In the genomic region with DNA sequence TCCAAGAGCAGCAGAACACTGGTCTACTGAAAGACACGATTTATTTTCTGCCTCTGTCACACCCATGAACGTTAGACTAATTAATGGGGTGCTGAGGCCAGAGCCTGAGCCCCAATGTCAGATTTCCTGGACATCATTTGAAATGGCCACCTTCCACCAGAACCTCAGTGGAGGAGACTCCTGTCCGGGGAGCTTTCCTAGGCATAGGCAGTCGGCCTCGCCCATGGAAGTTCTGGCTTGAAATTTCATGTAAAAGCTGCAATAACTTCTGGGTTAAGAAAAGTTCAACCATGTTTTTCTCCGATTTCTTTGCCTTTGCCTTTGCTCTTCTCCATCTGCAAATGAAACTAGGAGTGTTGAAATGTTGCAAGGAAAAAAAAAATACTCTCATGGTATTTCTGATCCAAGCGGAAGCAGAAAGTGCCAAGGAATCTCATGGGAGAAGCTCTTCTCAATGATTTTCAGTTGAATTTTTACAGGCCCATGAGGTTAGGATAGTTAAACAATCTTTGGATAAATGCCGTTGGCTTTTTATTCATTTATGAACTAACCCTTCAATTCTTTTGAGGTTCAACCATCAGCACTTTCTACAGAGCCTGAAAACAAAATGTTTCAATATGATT, we compare ENCODE assay signal across 21 cellular contexts.
DNase-seq lines count a peak whose midpoint lies in the region; ATAC-seq and TF ChIP-seq lines count a peak whose summit lies in the region.
"Had no signal": no experiment of that assay in that cellular context is flagged by ENCODE, and none has a peak within 500 bp of the region (broad histone marks: within the 10 kb centered on the region; RNA-seq: fewer than 3 reads in every experiment).

No MANE protein-coding gene starts in this region.

- H3K27me3 ChIP-seq in SJCRH30 (no peaks in the 10 kb centered on the region), right cardiac atrium (ENCODE audit: control insufficient read depth, insufficient read depth) (no peaks in the 10 kb centered on the region), sigmoid colon (no peaks in the 10 kb centered on the region)

- TF ChIP-seq CTCF in sigmoid colon (IDR thresholded peaks at IDR 0.05) = no peak

- no peaks in the 10 kb centered on the region for H3K9me3 Mint-ChIP-seq in stimulated activated naive B cell treated with anti-CD40 and anti-IgM and Interleukin-4, amounts not matched to agents 10 μg/mL and 1 μg/mL and 100 μg/mL, for 72 hours
- H3K9me3 Mint-ChIP-seq: IgD-negative memory B cell had no signal

- H3K27ac ChIP-seq in SJCRH30 = peak overlapping the region; percentile 63
- H3K27ac ChIP-seq in right cardiac atrium (ENCODE audit: low read length) = peak overlapping the region; percentile 51
- H3K27ac ChIP-seq in sigmoid colon = peak overlapping the region; percentile 23 to 52 (median 50)
- H3K27ac ChIP-seq: PC-9 had no signal

- H3K9me3 ChIP-seq in SJCRH30 (replicated peaks) (no peaks in the 10 kb centered on the region), right cardiac atrium (ENCODE audit: control insufficient read depth, low read length) (no peaks in the 10 kb centered on the region), sigmoid colon (no peaks in the 10 kb centered on the region)

- peak; percentile 61 to 82 for ATAC-seq in right cardiac atrium
- no peak for ATAC-seq in stimulated activated naive B cell treated with anti-CD40 and anti-IgM and Interleukin-4, amounts not matched to agents 10 μg/mL and 1 μg/mL and 100 μg/mL, for 72 hours (replicated peaks)
- ATAC-seq in GM21367 (IDR thresholded peaks at IDR 0.05; ENCODE audit: unreplicated experiment) = no peak
- ATAC-seq: HCT116 had no signal

- no peak overlapping the region for H3K27ac Mint-ChIP-seq in stimulated activated naive B cell treated with anti-CD40 and anti-IgM and Interleukin-4, amounts not matched to agents 10 μg/mL and 1 μg/mL and 100 μg/mL, for 72 hours
- H3K27ac Mint-ChIP-seq: B cell, IgD-negative memory B cell had no signal

- no peaks in the 10 kb centered on the region for H3K27me3 Mint-ChIP-seq in stimulated activated naive B cell treated with anti-CD40 and anti-IgM and Interleukin-4, amounts not matched to agents 10 μg/mL and 1 μg/mL and 100 μg/mL, for 72 hours
- H3K27me3 Mint-ChIP-seq: B cell, IgD-negative memory B cell had no signal

- H3K4me1 ChIP-seq in SJCRH30 (no peaks in the 10 kb centered on the region; the same call in 1 of the 2 replicates), right cardiac atrium (ENCODE audit: control insufficient read depth, insufficient read depth, low read length) (no peaks in the 10 kb centered on the region), sigmoid colon (no peaks in the 10 kb centered on the region)

- H3K36me3 ChIP-seq in SJCRH30 = no peaks in the 10 kb centered on the region
- H3K36me3 ChIP-seq in sigmoid colon = no peaks in the 10 kb centered on the region

- no peaks in the 10 kb centered on the region for H3K36me3 Mint-ChIP-seq in stimulated activated naive B cell treated with anti-CD40 and anti-IgM and Interleukin-4, amounts not matched to agents 10 μg/mL and 1 μg/mL and 100 μg/mL, for 72 hours
- H3K36me3 Mint-ChIP-seq: CD14-positive monocyte, IgD-negative memory B cell had no signal

- DNase-seq in SJCRH30 (peak in 1 of 2 experiments; percentile 2), fibroblast of the conjunctiva (ENCODE audit: low read depth) (peak; percentile 5), right cardiac atrium (peak in 2 of 3 donors; percentile 62 to 79), sigmoid colon (no peak), posterior cingulate gyrus (no peak)
- no peak for DNase-seq in stimulated activated naive B cell treated with anti-CD40 and anti-IgM and Interleukin-4, amounts not matched to agents 10 μg/mL and 1 μg/mL and 100 μg/mL, for 72 hours
- DNase-seq: GOT3, NCI-H1105, NCI-H146, NCI-H2029, NCI-H2227 treated with DMSO at 0.1 percent for 48 hours, NCI-H510A, NCI-H748 treated with DMSO at 0.1 percent for 48 hours, PC-9, RPMI8226, SIG-M5 had no signal

- H3K4me3 ChIP-seq in SJCRH30 = no peak overlapping the region
- H3K4me3 ChIP-seq in right cardiac atrium (ENCODE audit: low read length) = no peak overlapping the region
- H3K4me3 ChIP-seq in sigmoid colon = no peak overlapping the region
- H3K4me3 ChIP-seq: PC-9 had no signal

- H3K4me1 Mint-ChIP-seq in stimulated activated naive B cell treated with anti-CD40 and anti-IgM and Interleukin-4, amounts not matched to agents 10 μg/mL and 1 μg/mL and 100 μg/mL, for 72 hours = no peaks in the 10 kb centered on the region
- H3K4me1 Mint-ChIP-seq: B cell, CD14-positive monocyte, IgD-negative memory B cell had no signal

- H3K4me3 Mint-ChIP-seq in stimulated activated naive B cell treated with anti-CD40 and anti-IgM and Interleukin-4, amounts not matched to agents 10 μg/mL and 1 μg/mL and 100 μg/mL, for 72 hours = no peak overlapping the region
- H3K4me3 Mint-ChIP-seq: B cell, CD14-positive monocyte had no signal

- intact Hi-C loops in right cardiac atrium (cut with DNase I) (no loop called here), sigmoid colon (cut with DNase I) (no loop called here), posterior cingulate gyrus (cut with DNase I) (no loop called here)

- TF ChIP-seq POLR2A in sigmoid colon (IDR thresholded peaks at IDR 0.05) = no peak

- 53% methylated on average over 8 of the region's 8 CpGs for WGBS in right cardiac atrium
- WGBS in sigmoid colon, 2 donors = 73 to 74% methylated on average over 8 of the region's 8 CpGs

- TF ChIP-seq EP300 in sigmoid colon (IDR thresholded peaks at IDR 0.05) = no peak

Comparison
In these comparisons a context has a peak if more than half of its experiments do, and no peak if none do; other contexts are left out.
1. DNase-seq: peak in fibroblast of the conjunctiva (single experiment) and right cardiac atrium (2 of 3); none in sigmoid colon (single experiment), posterior cingulate gyrus (0 of 10) and stimulated activated naive B cell treated with anti-CD40 and anti-IgM and Interleukin-4, amounts not matched to agents 10 μg/mL and 1 μg/mL and 100 μg/mL, for 72 hours (single experiment).
2. ATAC-seq: peak in right cardiac atrium (2 of 2); none in stimulated activated naive B cell treated with anti-CD40 and anti-IgM and Interleukin-4, amounts not matched to agents 10 μg/mL and 1 μg/mL and 100 μg/mL, for 72 hours (0 of 2) and GM21367 (single experiment).
3. Peak in every context shown above with its lines, with median percentiles within 50 percentile points of each other: H3K27ac ChIP-seq.